1 cellular context compared by ENCODE assay signal in the genomic region with DNA sequence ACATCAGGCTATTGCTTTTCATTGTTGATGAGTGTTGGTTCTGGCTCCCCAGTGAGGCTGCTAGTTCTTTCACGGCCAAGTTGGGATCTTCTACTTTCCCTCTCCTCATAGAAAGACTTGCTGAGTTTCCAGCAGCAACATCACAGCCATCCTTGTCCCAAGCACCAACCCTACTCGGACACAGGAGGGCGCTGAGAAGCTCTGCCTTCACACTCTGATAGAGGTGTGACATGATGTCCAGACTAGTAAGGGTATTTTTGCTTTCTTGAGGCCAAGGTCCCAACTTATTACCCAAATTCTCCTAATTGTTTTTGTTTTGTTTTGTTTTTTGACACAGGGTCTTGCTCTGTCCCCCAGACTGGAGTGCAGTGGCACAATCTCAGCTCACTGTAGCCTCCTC.
TF ChIP-seq lines count a peak whose summit lies in the region.

No MANE protein-coding gene starts in this region.

TF ChIP-seq in SK-N-SH, 30 proteins besides CTCF, POLR2A, EP300 and RAD21 (continued from another document):
- TF ChIP-seq REST (IDR thresholded peaks at IDR 0.05; ENCODE audit: low read depth, low read length): no peak
- no peak for TF ChIP-seq FOXM1 (IDR thresholded peaks at IDR 0.05; ENCODE audit: low read depth)
- no peak for TF ChIP-seq CHD2 (IDR thresholded peaks at IDR 0.05; ENCODE audit: low read length, partially characterized antibody)
- no peak for TF ChIP-seq GATA2 (CRISPR knock-in tag; IDR thresholded peaks at IDR 0.05)
- TF ChIP-seq JUND (IDR thresholded peaks at IDR 0.05): no peak
- TF ChIP-seq EZH2phosphoT487 (IDR thresholded peaks at IDR 0.05; ENCODE audit: borderline replicate concordance, low read depth): no peak
- no peak for TF ChIP-seq RCOR1 (IDR thresholded peaks at IDR 0.05; ENCODE audit: low read length)
- no peak for TF ChIP-seq FOXJ3 (CRISPR knock-in tag; IDR thresholded peaks at IDR 0.05)
- no peak for TF ChIP-seq SMC3 (IDR thresholded peaks at IDR 0.05; ENCODE audit: low read depth, low read length)
- no peak for TF ChIP-seq TEAD4 (IDR thresholded peaks at IDR 0.05; ENCODE audit: borderline replicate concordance, insufficient read depth)
- no peak for TF ChIP-seq YY1 (IDR thresholded peaks at IDR 0.05; ENCODE audit: low read depth)
- TF ChIP-seq NFIC (IDR thresholded peaks at IDR 0.05; ENCODE audit: borderline replicate concordance): no peak
- TF ChIP-seq FOSL2 (IDR thresholded peaks at IDR 0.05; ENCODE audit: borderline replicate concordance, low read depth): no peak
- no peak for TF ChIP-seq TCF12 (IDR thresholded peaks at IDR 0.05)
TF ChIP-seq in SK-N-SH: peak in this region for 0.
